ENCODE assay signal across 19 cellular contexts in the genomic region with DNA sequence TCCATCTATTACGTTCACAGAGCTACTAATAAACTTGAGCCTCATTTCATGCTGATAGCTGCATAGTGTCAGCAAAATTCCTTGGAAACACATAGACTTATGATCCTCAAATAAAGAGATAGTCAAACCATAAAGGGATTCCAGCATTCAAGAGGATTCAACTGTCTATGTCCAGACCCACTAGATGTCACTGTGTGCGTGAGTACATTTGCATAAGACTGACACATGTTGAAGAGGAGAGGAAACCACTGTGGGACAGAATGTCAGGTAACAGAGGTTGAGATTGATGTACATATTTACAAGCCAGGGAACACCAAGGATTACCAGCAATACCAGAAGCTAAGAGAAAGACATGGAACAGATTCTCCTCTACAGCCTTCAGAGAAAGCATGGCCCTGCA.
DNase-seq lines count a peak whose midpoint lies in the region; ATAC-seq and TF ChIP-seq lines count a peak whose summit lies in the region.
"Had no signal": no experiment of that assay in that cellular context is flagged by ENCODE, and none has a peak within 500 bp of the region (broad histone marks: within the 10 kb centered on the region; RNA-seq: fewer than 3 reads in every experiment).

No MANE protein-coding gene starts in this region.

- TF ChIP-seq CTCF in mammary epithelial cell (conservative IDR thresholded peaks at IDR 0.05 in 1 of 2, IDR thresholded peaks at IDR 0.05 in 1 of 2; ENCODE audit: extremely low read depth in 1 of 2, insufficient read depth in 1 of 2, low read depth in 1 of 2, low read length in 2 of 2), result peak in 1 of 2 donors; percentile 41

- H4K20me1 ChIP-seq in Karpas-422 (ENCODE audit: insufficient read depth, low read depth, low read length) (no peaks in the 10 kb centered on the region), mammary epithelial cell (ENCODE audit: insufficient read depth, low read length) (no peaks in the 10 kb centered on the region)

- no peaks in the 10 kb centered on the region for H3K36me3 ChIP-seq in Karpas-422 (ENCODE audit: insufficient read depth, low read length)
- H3K36me3 ChIP-seq in mammary epithelial cell (ENCODE audit: insufficient read depth, low read length), result no peaks in the 10 kb centered on the region
- H3K36me3 ChIP-seq: heart right ventricle, neutrophil, transverse colon had no signal

- H2AFZ ChIP-seq in Karpas-422 (ENCODE audit: low read length), result no peak overlapping the region
- peak overlapping the region; percentile 47 for H2AFZ ChIP-seq in mammary epithelial cell (ENCODE audit: low read depth, low read length)

- no peak overlapping the region for H3K4me2 ChIP-seq in Karpas-422 (ENCODE audit: low read depth, low read length, poor library complexity, severe bottlenecking)
- H3K4me2 ChIP-seq in mammary epithelial cell (ENCODE audit: insufficient read depth, low read depth, low read length), result no peak overlapping the region

- WGBS in mammary epithelial cell (ENCODE audit: low coverage, missing lambda C conversion rate), result 80% methylated on average over 2 of the region's 2 CpGs

- H3K79me2 ChIP-seq in Karpas-422 (ENCODE audit: low read length) (no peaks in the 10 kb centered on the region), mammary epithelial cell (ENCODE audit: insufficient read depth, low read length) (no peaks in the 10 kb centered on the region)

- CTCF ChIA-PET in mammary epithelial cell (lab: Charles Lee; ENCODE audit: low non-redundant PET), result interaction anchor here (0.6 kb wide), 1 partner anchor 266 kb away, joined by 3 read pairs; a partner anchor contains a TSS

- no peak overlapping the region for H3K4me3 ChIP-seq in Karpas-422 (ENCODE audit: low read length)
- H3K4me3 ChIP-seq in mammary epithelial cell (replicated peaks in 1 of 3; ENCODE audit: insufficient read depth in 1 of 3, low read depth in 2 of 3, low read length in 3 of 3), result no peak overlapping the region
- H3K4me3 ChIP-seq: heart right ventricle, transverse colon had no signal

- H3K27me3 ChIP-seq in Karpas-422 (ENCODE audit: low read length) (no peaks in the 10 kb centered on the region), mammary epithelial cell (ENCODE audit: insufficient read depth, low read length) (no peaks in the 10 kb centered on the region)
- H3K27me3 ChIP-seq: heart right ventricle, neutrophil, transverse colon had no signal

- intact Hi-C loops in mammary epithelial cell (cut with micrococcal nuclease), result loop anchor here (1.0 to 5.0 kb wide), 3 partner anchors 52 to 265 kb away; no protein-coding TSS in a partner anchor
- intact Hi-C loops in sciatic nerve (cut with DNase I), result no loop called here

- DNase-seq in DMS 273 (lab: John Stamatoyannopoulos, UW; ENCODE audit: unreplicated experiment) (peak; percentile 5), DMS 273 treated with DMSO at 0.1 percent for 48 hours (lab: John Stamatoyannopoulos, UW) (no peak), Karpas-422 (peak; percentile 39), mammary epithelial cell (peak; percentile 39), sciatic nerve (ENCODE audit: low spot score) (no peak), NCI-H1694 (lab: John Stamatoyannopoulos, UW) (no peak), NCI-H1436 treated with DMSO at 0.1 percent for 48 hours (lab: John Stamatoyannopoulos, UW) (no peak)
- DNase-seq: activated T-cell treated with anti-CD3 and anti-CD28 coated beads for 4 hours; COR-L47; effector CD4-positive, alpha-beta T cell; heart right ventricle; HFFc6; NCI-H774; stimulated activated CD4-positive, alpha-beta T cell treated with anti-CD3 and anti-CD28 coated beads, Interleukin-12 subunit alpha, Interleukin-12 subunit beta, amount 100 ng/mL, for 4 hours; transverse colon had no signal

- no peaks in the 10 kb centered on the region for H3K9me3 ChIP-seq in Karpas-422 (ENCODE audit: low read length)
- H3K9me3 ChIP-seq in mammary epithelial cell (replicated peaks; ENCODE audit: insufficient read depth, low read length), result no peaks in the 10 kb centered on the region
- H3K9me3 ChIP-seq: neutrophil, transverse colon had no signal

- H3K9ac ChIP-seq in Karpas-422 (ENCODE audit: low read length) (no peak overlapping the region), mammary epithelial cell (ENCODE audit: insufficient read depth, low read length) (no peak overlapping the region)

- H3K9me2 ChIP-seq in Karpas-422 (replicated peaks; ENCODE audit: insufficient read depth, low read length), result no peaks in the 10 kb centered on the region

- no TSS peak for BruUV-seq in mammary epithelial cell (replicated peaks; lab: Mats Ljungman, UMichigan)

- in situ Hi-C loops in mammary epithelial cell (cut with MboI; ENCODE audit: low sequenced_read_pairs in 2 of 2), result no loop called here

- ATAC-seq in sciatic nerve (peak; percentile 46), HG03571 (IDR thresholded peaks at IDR 0.05; ENCODE audit: unreplicated experiment) (no peak)
- ATAC-seq: heart right ventricle had no signal

- H3K27ac ChIP-seq in Karpas-422 (ENCODE audit: low read length) (no peak overlapping the region), mammary epithelial cell (ENCODE audit: insufficient read depth, low read depth, low read length) (no peak overlapping the region)
- H3K27ac ChIP-seq: 22Rv1, heart right ventricle, HL-60, neutrophil, transverse colon had no signal

- no peaks in the 10 kb centered on the region for H3K4me1 ChIP-seq in Karpas-422 (ENCODE audit: low read length)
- H3K4me1 ChIP-seq in mammary epithelial cell (ENCODE audit: insufficient read depth, low read length), result peaks cover 18% of the 10 kb centered on the region
- H3K4me1 ChIP-seq: heart right ventricle, transverse colon had no signal

- dilution Hi-C loops in mammary epithelial cell (cut with HindIII; ENCODE audit: low sequenced_read_pairs), result no loop called here

Comparison
In these comparisons a context has a peak if more than half of its experiments do, and no peak if none do; other contexts are left out.
1. DNase-seq: peak in DMS 273 (single experiment), Karpas-422 (single experiment) and mammary epithelial cell (single experiment); none in DMS 273 treated with DMSO at 0.1 percent for 48 hours (single experiment), sciatic nerve (single experiment), NCI-H1694 (single experiment) and NCI-H1436 treated with DMSO at 0.1 percent for 48 hours (single experiment).